18 cellular contexts compared by ENCODE assay signal in the genomic region with DNA sequence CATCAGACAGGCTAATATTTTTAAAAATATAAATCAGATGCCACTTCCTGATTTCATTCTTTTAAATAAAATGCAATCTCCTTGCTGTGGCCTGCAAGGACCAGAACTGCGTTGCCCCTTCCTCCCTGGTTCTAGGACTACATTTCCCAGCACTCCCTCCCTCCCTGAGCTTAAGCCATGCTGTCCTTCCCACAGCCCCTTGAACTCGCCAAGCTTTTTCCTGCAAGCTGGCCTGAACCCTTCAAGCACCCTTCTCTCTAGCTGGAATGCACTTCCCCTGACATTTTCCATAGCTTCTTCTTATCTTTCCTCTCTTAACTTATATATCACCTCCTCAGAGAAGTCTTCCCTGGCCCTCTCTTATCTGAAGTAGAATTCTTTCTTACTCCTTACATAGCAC.
"Had no signal": no experiment of that assay in that cellular context is flagged by ENCODE, and none has a peak within 500 bp of the region (broad histone marks: within the 10 kb centered on the region; RNA-seq: fewer than 3 reads in every experiment).

No MANE protein-coding gene starts in this region.

- H3K36me3 ChIP-seq: esophagus squamous epithelium, left lung, ovary, right lobe of liver, thoracic aorta, upper lobe of left lung had no signal

- H3K4me1 ChIP-seq: esophagus squamous epithelium, left lung, right lobe of liver, upper lobe of left lung had no signal

- H3K9me3 ChIP-seq: esophagus squamous epithelium, left lung, ovary, psoas muscle, right lobe of liver, thoracic aorta, upper lobe of left lung had no signal

- H3K27me3 ChIP-seq: ovary, right lobe of liver, upper lobe of left lung had no signal

- H3K27ac ChIP-seq: esophagus squamous epithelium, left lung, ovary, psoas muscle, right lobe of liver, thoracic aorta, upper lobe of left lung had no signal

- H3K4me3 ChIP-seq: esophagus squamous epithelium, left lung, ovary, psoas muscle, right lobe of liver, thoracic aorta, upper lobe of left lung had no signal

- DNase-seq: activated CD4-positive, alpha-beta T cell treated with anti-CD3 and anti-CD28 coated beads, Interleukin-2, amount 10 ng/mL, durations not matched to agents 24 days and 14 days; activated CD8-positive, alpha-beta T cell treated with anti-CD3 and anti-CD28 coated beads for 36 hours; activated naive CD4-positive, alpha-beta T cell; activated naive CD8-positive, alpha-beta T cell treated with anti-CD3 and anti-CD28 coated beads for 36 hours; activated T-cell treated with anti-CD3 and anti-CD28 coated beads, Interleukin-2, amount 50 U/mL, for 1 hour; amniotic stem cell; dermis blood vessel endothelial cell; effector memory CD4-positive, alpha-beta T cell; esophagus squamous epithelium; left lung; naive thymus-derived CD4-positive, alpha-beta T cell; ovary; psoas muscle; right lobe of liver; stimulated activated CD4-positive, alpha-beta T cell treated with anti-CD3 and anti-CD28 coated beads, Interleukin-4, amount 100 ng/mL, for 24 hours; T1000; upper lobe of left lung had no signal
